18 cellular contexts compared by ENCODE assay signal in genomic region chr5:160240350-160240749, GRCh38. TPM values are rescaled to one million over a fixed set of nuclear protein-coding genes. Genes with fewer than 3 reads are reported as not detected.
DNase-seq lines count a peak whose midpoint lies in the region; ATAC-seq and TF ChIP-seq lines count a peak whose summit lies in the region.
"Had no signal": no experiment of that assay in that cellular context is flagged by ENCODE, and none has a peak within 500 bp of the region (broad histone marks: within the 10 kb centered on the region; RNA-seq: fewer than 3 reads in every experiment).

No MANE protein-coding gene starts in this region.

- intact Hi-C loops in body of pancreas (cut with DNase I) = no loop called here

- TF ChIP-seq CTCF in body of pancreas (IDR thresholded peaks at IDR 0.05) (no peak), neural crest cell (conservative IDR thresholded peaks at IDR 0.05) (no peak), type B pancreatic cell (conservative IDR thresholded peaks at IDR 0.05) (no peak)

- no peaks in the 10 kb centered on the region for H3K27me3 ChIP-seq in body of pancreas
- H3K27me3 ChIP-seq: BLaER1, SJCRH30 had no signal

- H3K9me3 Mint-ChIP-seq in neural crest cell = no peaks in the 10 kb centered on the region
- no peaks in the 10 kb centered on the region for H3K9me3 Mint-ChIP-seq in type B pancreatic cell
- H3K9me3 Mint-ChIP-seq: CD8-positive, alpha-beta T cell; H9 had no signal

- no peaks in the 10 kb centered on the region for H3K36me3 Mint-ChIP-seq in neural crest cell (ENCODE audit: low read depth)
- H3K36me3 Mint-ChIP-seq in type B pancreatic cell = no peaks in the 10 kb centered on the region
- H3K36me3 Mint-ChIP-seq: CD8-positive, alpha-beta T cell had no signal

- DNase-seq in NCI-H2171 treated with DMSO at 0.1 percent for 48 hours (lab: John Stamatoyannopoulos, UW) (peak; percentile 7), NCI-H2171 (lab: John Stamatoyannopoulos, UW) (no peak), body of pancreas (peak in 2 of 4 donors; percentile 7 to 9), neural crest cell (ENCODE audit: low read depth, low spot score) (no peak), type B pancreatic cell (ENCODE audit: extremely low spot score, unreplicated experiment) (no peak), KBM-7 (no peak)
- DNase-seq in activated CD4-positive, CD25-positive, alpha-beta regulatory T cell treated with anti-CD3 and anti-CD28 coated beads, Interleukin-2, amount 50 U/mL, for 72 hours = no peak
- DNase-seq in activated CD4-positive, alpha-beta T cell treated with anti-CD3 and anti-CD28 coated beads, Interleukin-2, amount 50 U/mL, for 1 hour = no peak
- DNase-seq: CD8-positive, alpha-beta T cell; GF-D8; H9; NCI-H1417 treated with DMSO at 0.1 percent for 48 hours; NCI-H2029 treated with DMSO at 0.1 percent for 48 hours; NCI-H524; PC-3; SJCRH30 had no signal

- peaks cover 11% of the 10 kb centered on the region for H3K4me1 Mint-ChIP-seq in neural crest cell
- peaks cover 5% of the 10 kb centered on the region for H3K4me1 Mint-ChIP-seq in type B pancreatic cell (ENCODE audit: unreplicated experiment)

- in situ Hi-C loops in KBM-7 (cut with MboI; ENCODE audit: low pct_unique_long_range_greater_than_20kb, low sequenced_read_pairs) = no loop called here

- H3K9me3 ChIP-seq in body of pancreas = no peaks in the 10 kb centered on the region
- H3K9me3 ChIP-seq: BLaER1, SJCRH30 had no signal

- H3K27ac Mint-ChIP-seq in neural crest cell (ENCODE audit: unreplicated experiment) (peak overlapping the region; percentile 24), type B pancreatic cell (peak overlapping the region; percentile 27)
- H3K27ac Mint-ChIP-seq: CD8-positive, alpha-beta T cell had no signal

- H3K4me3 Mint-ChIP-seq in neural crest cell = no peak overlapping the region
- H3K4me3 Mint-ChIP-seq in type B pancreatic cell = no peak overlapping the region
- H3K4me3 Mint-ChIP-seq: CD8-positive, alpha-beta T cell; H9 had no signal

- no peak for TF ChIP-seq POLR2A in body of pancreas (IDR thresholded peaks at IDR 0.05)

- H3K27me3 Mint-ChIP-seq in neural crest cell (ENCODE audit: low read depth) = no peaks in the 10 kb centered on the region
- no peaks in the 10 kb centered on the region for H3K27me3 Mint-ChIP-seq in type B pancreatic cell

- peaks cover 4% of the 10 kb centered on the region for H3K4me1 ChIP-seq in body of pancreas
- H3K4me1 ChIP-seq: BLaER1, SJCRH30 had no signal

- peak overlapping the region in 1 of 4 donors; percentile 18 for H3K27ac ChIP-seq in body of pancreas
- H3K27ac ChIP-seq: BLaER1, HL-60, SJCRH30 had no signal

- no peaks in the 10 kb centered on the region for H3K36me3 ChIP-seq in body of pancreas (replicated peaks in 1 of 2; ENCODE audit: insufficient read depth in 1 of 2, low read depth in 2 of 2)
- H3K36me3 ChIP-seq: BLaER1, SJCRH30 had no signal

- no peak overlapping the region for H3K4me3 ChIP-seq in body of pancreas
- H3K4me3 ChIP-seq: BLaER1, SJCRH30 had no signal

- ATAC-seq in body of pancreas = peak; percentile 63
- ATAC-seq: CD8-positive, alpha-beta T cell; PC-3 had no signal

- WGBS in body of pancreas, 2 donors = 8 to 14% methylated on average over 3 of the region's 3 CpGs

RNA-seq across cellular contexts. Expression of gene FABP6, which starts 11.0 kb away (rescaled TPM):
- total RNA-seq in body of pancreas (not detected), neural crest cell (1.3 and 1.5 TPM in 2 replicates), type B pancreatic cell (ENCODE audit: low replicate concordance) (0.85 and 6.3 TPM in 2 replicates)
- total RNA-seq: CD8-positive, alpha-beta T cell; PC-3 had no signal
